ENCODE assay signal across 8 cellular contexts in genomic region chr14:76919431-76919810, GRCh38.
DNase-seq lines count a peak whose midpoint lies in the region; ATAC-seq and TF ChIP-seq lines count a peak whose summit lies in the region.

No MANE protein-coding gene starts in this region.

- CTCF ChIA-PET in A673 (lab: Charles Lee) = interaction anchor here (2.3 kb wide), 1 partner anchor 28 kb away, joined by 7 read pairs; no protein-coding TSS in a partner anchor

- H3K27me3 Mint-ChIP-seq in nephron (ENCODE audit: low read depth) = peaks cover 4% of the 10 kb centered on the region

- peaks cover 91% of the 10 kb centered on the region for H3K4me1 Mint-ChIP-seq in nephron

- no peak for TF ChIP-seq CTCF in A673 (conservative IDR thresholded peaks at IDR 0.05; ENCODE audit: low read depth, low read length)
- no peak for TF ChIP-seq CTCF in Loucy (conservative IDR thresholded peaks at IDR 0.05; ENCODE audit: low read length)
- no peak for TF ChIP-seq CTCF in nephron (IDR thresholded peaks at IDR 0.05; ENCODE audit: unreplicated experiment in 3 of 3)

- no peaks in the 10 kb centered on the region for H3K9me3 ChIP-seq in A673 (ENCODE audit: low read depth, low read length, poor library complexity, severe bottlenecking)
- no peaks in the 10 kb centered on the region for H3K9me3 ChIP-seq in Loucy (ENCODE audit: insufficient read depth, low read depth, low read length)
- H3K9me3 ChIP-seq in endocrine pancreas (ENCODE audit: control insufficient read depth, low read length) = no peaks in the 10 kb centered on the region

- H3K4me2 ChIP-seq in Loucy (ENCODE audit: low read depth, low read length, poor library complexity, severe bottlenecking) = peak overlapping the region; percentile 68

- POLR2A ChIA-PET in A673 (lab: Charles Lee; ENCODE audit: low non-redundant PET) = interaction anchor here (0.6 to 0.9 kb wide), 2 partner anchors 36 to 84 kb away, joined by 4 to 7 read pairs; no protein-coding TSS in a partner anchor

- H3K36me3 ChIP-seq in A673 (ENCODE audit: insufficient read depth, low read length, poor library complexity, severe bottlenecking) = no peaks in the 10 kb centered on the region
- no peaks in the 10 kb centered on the region for H3K36me3 ChIP-seq in Loucy (ENCODE audit: insufficient read depth, low read length)
- no peaks in the 10 kb centered on the region for H3K36me3 ChIP-seq in endocrine pancreas (ENCODE audit: control insufficient read depth, insufficient read depth, low read length)

- H3K27ac ChIP-seq in A673 (ENCODE audit: low read depth, low read length, poor library complexity, severe bottlenecking) = peak overlapping the region; percentile 99

- H4K20me1 ChIP-seq in Loucy (ENCODE audit: insufficient read depth, low read length, poor library complexity, severe bottlenecking) = no peaks in the 10 kb centered on the region

- peak overlapping the region; percentile 59 for H3K9ac ChIP-seq in Loucy (ENCODE audit: low read depth, low read length, poor library complexity, severe bottlenecking)
- peak overlapping the region; percentile 0 for H3K9ac ChIP-seq in endocrine pancreas (ENCODE audit: control insufficient read depth, insufficient read depth, low read length)

- H3K9me2 ChIP-seq in Loucy (replicated peaks; ENCODE audit: low read depth, low read length) = no peaks in the 10 kb centered on the region

- H3K4me1 ChIP-seq in A673 (ENCODE audit: insufficient read depth, low read length, poor library complexity, severe bottlenecking) = peaks cover 86% of the 10 kb centered on the region
- peaks cover 62% of the 10 kb centered on the region for H3K4me1 ChIP-seq in Loucy (ENCODE audit: insufficient read depth, low read length, poor library complexity, severe bottlenecking)
- peaks cover 4% of the 10 kb centered on the region for H3K4me1 ChIP-seq in endocrine pancreas (ENCODE audit: control insufficient read depth, insufficient read depth, low read length)

- DNase-seq in A673 (ENCODE audit: low spot score) (no peak), OCI-M2 (lab: John Stamatoyannopoulos, UW; ENCODE audit: unreplicated experiment) (no peak)

- H3F3A ChIP-seq in Loucy (ENCODE audit: low read depth) = no peaks in the 10 kb centered on the region

- H3K4me3 ChIP-seq in A673 (ENCODE audit: low read depth, low read length, poor library complexity, severe bottlenecking) (no peak overlapping the region), Loucy (ENCODE audit: low read length, poor library complexity, severe bottlenecking) (peak overlapping the region; percentile 45), endocrine pancreas (ENCODE audit: control insufficient read depth, insufficient read depth, low read length) (no peak overlapping the region)

- H3K4me3 Mint-ChIP-seq in nephron = peak overlapping the region; percentile 12 to 55 (median 19)

- ATAC-seq in GM19467 (IDR thresholded peaks at IDR 0.05; ENCODE audit: unreplicated experiment) (no peak), GM21825 (IDR thresholded peaks at IDR 0.05; ENCODE audit: unreplicated experiment) (no peak), HG03342 (IDR thresholded peaks at IDR 0.05; ENCODE audit: unreplicated experiment) (no peak)

- intact Hi-C loops in A673 (cut with micrococcal nuclease; ENCODE audit: unreplicated experiment) = loop anchor here (5.0 kb wide), 1 partner anchor 108 kb away; the partner anchor contains the start of gene IRF2BPL

- no peaks in the 10 kb centered on the region for H3K36me3 Mint-ChIP-seq in nephron (ENCODE audit: low read depth)

- H3K27ac Mint-ChIP-seq in nephron = peak overlapping the region; percentile 99

- H3K9me3 Mint-ChIP-seq in nephron = no peaks in the 10 kb centered on the region

- TSS peak; percentile 100 for BruUV-seq in A673 (replicated peaks; lab: Mats Ljungman, UMichigan)

- no peak overlapping the region for H2AFZ ChIP-seq in Loucy (ENCODE audit: low read length)

- H3K27me3 ChIP-seq in A673 (replicated peaks; ENCODE audit: insufficient read depth, low read depth, low read length, poor library complexity) = no peaks in the 10 kb centered on the region
- no peaks in the 10 kb centered on the region for H3K27me3 ChIP-seq in Loucy (ENCODE audit: insufficient read depth, low read length, poor library complexity, severe bottlenecking)
- no peaks in the 10 kb centered on the region for H3K27me3 ChIP-seq in endocrine pancreas (ENCODE audit: control insufficient read depth, insufficient read depth, low read length)

- no peaks in the 10 kb centered on the region for H3K79me2 ChIP-seq in Loucy (ENCODE audit: insufficient read depth, low read length)
